In genomic region chr16:4850211-4850610, GRCh38 we compare ENCODE assay signal across 11 cellular contexts. TPM values are rescaled to one million over a fixed set of nuclear protein-coding genes. Genes with fewer than 3 reads are reported as not detected.
A peak's percentile ranks its signal among the peaks of the same experiment; 100 is the strongest.
DNase-seq lines count a peak whose midpoint lies in the region; ATAC-seq and TF ChIP-seq lines count a peak whose summit lies in the region.
"Had no signal": no experiment of that assay in that cellular context is flagged by ENCODE, and none has a peak within 500 bp of the region (broad histone marks: within the 10 kb centered on the region; RNA-seq: fewer than 3 reads in every experiment).

No MANE protein-coding gene starts in this region.

- peaks cover 11% of the 10 kb centered on the region for H3K79me1 ChIP-seq in H9 (ENCODE audit: insufficient read depth, low read depth, low read length, poor library complexity, severe bottlenecking)

- no peaks in the 10 kb centered on the region for H3F3A ChIP-seq in neural cell (ENCODE audit: insufficient read depth, low read length, poor library complexity, severe bottlenecking)

- no peaks in the 10 kb centered on the region for H3K27me3 ChIP-seq in BLaER1 treated with 17β-estradiol and CSF1 and Interleukin-3, amounts not matched to agents 10 nM and 100 nM
- H3K27me3 ChIP-seq in H9 (ENCODE audit: insufficient read depth, low read length) (no peaks in the 10 kb centered on the region), mammary epithelial cell (ENCODE audit: insufficient read depth, low read length) (no peaks in the 10 kb centered on the region), neural cell (ENCODE audit: insufficient read depth, low read depth, low read length) (no peaks in the 10 kb centered on the region), uterus (no peaks in the 10 kb centered on the region)

- no peak overlapping the region for H3K14ac ChIP-seq in H9 (ENCODE audit: insufficient read depth, low read length)

- in situ Hi-C loops in mammary epithelial cell (cut with MboI; ENCODE audit: low sequenced_read_pairs in 2 of 2) = no loop called here

- H3K23me2 ChIP-seq in H9 (ENCODE audit: insufficient read length, low read depth, low read length, poor library complexity, severe bottlenecking) = peaks cover 17% of the 10 kb centered on the region

- H3K27ac ChIP-seq in BLaER1 treated with 17β-estradiol and CSF1 and Interleukin-3, amounts not matched to agents 10 nM and 100 nM = no peak overlapping the region; a peak in 1 of 22 replicates
- no peak overlapping the region for H3K27ac ChIP-seq in H9 (ENCODE audit: insufficient read length, low read depth, low read length)
- H3K27ac ChIP-seq in mammary epithelial cell (ENCODE audit: insufficient read depth, low read depth, low read length) = no peak overlapping the region
- no peak overlapping the region for H3K27ac ChIP-seq in neural cell (ENCODE audit: low read length)
- H3K27ac ChIP-seq in uterus = no peak overlapping the region
- H3K27ac ChIP-seq: parathyroid adenoma had no signal

- H2AK5ac ChIP-seq in H9 (ENCODE audit: insufficient read length, low read length) = no peak overlapping the region

- H3K18ac ChIP-seq in H9 (ENCODE audit: insufficient read length, low read depth, low read length) = no peak overlapping the region

- H3K56ac ChIP-seq in H9 (ENCODE audit: insufficient read length, low read depth, low read length) = no peak overlapping the region

- H3K9me3 ChIP-seq in BLaER1 treated with 17β-estradiol and CSF1 and Interleukin-3, amounts not matched to agents 10 nM and 100 nM (replicated peaks in 1 of 11) = no peaks in the 10 kb centered on the region
- H3K9me3 ChIP-seq in H9 (ENCODE audit: control insufficient read depth, low read depth, low read length) (no peaks in the 10 kb centered on the region), mammary epithelial cell (replicated peaks; ENCODE audit: insufficient read depth, low read length) (no peaks in the 10 kb centered on the region), neural cell (ENCODE audit: low read length) (no peaks in the 10 kb centered on the region), uterus (no peaks in the 10 kb centered on the region)

- WGBS in H9 (ENCODE audit: extremely low coverage, insufficient read length, low lambda C conversion rate) = no CpG with 5 or more reads among the region's 3 CpGs
- WGBS in mammary epithelial cell (ENCODE audit: low coverage, missing lambda C conversion rate) = 86% methylated on average over 3 of the region's 3 CpGs

- H3K36me3 Mint-ChIP-seq in H9 (ENCODE audit: insufficient read depth in 1 of 3, low read depth in 3 of 3) = peaks cover 23 to 42% (median 37%) of the 10 kb centered on the region in 3 experiments

- H3K4me1 Mint-ChIP-seq in H9 = peaks cover 24 to 31% of the 10 kb centered on the region in 2 experiments

- peak overlapping the region; percentile 10 to 97 (median 37); a peak in 11 of 22 replicates for H3K9ac ChIP-seq in BLaER1 treated with 17β-estradiol and CSF1 and Interleukin-3, amounts not matched to agents 10 nM and 100 nM
- H3K9ac ChIP-seq in H9 (ENCODE audit: extremely low read depth, insufficient read length, low read length) (no peak overlapping the region), mammary epithelial cell (ENCODE audit: insufficient read depth, low read length) (no peak overlapping the region), neural cell (ENCODE audit: low read length) (no peak overlapping the region)
- H3K9ac ChIP-seq: parathyroid adenoma had no signal

- peaks cover 35 to 55% (median 43%) of the 10 kb centered on the region in 10 experiments for H3K4me1 ChIP-seq in BLaER1 treated with 17β-estradiol and CSF1 and Interleukin-3, amounts not matched to agents 10 nM and 100 nM
- H3K4me1 ChIP-seq in H9 (ENCODE audit: insufficient read depth, low read length) = peaks cover 3% of the 10 kb centered on the region
- H3K4me1 ChIP-seq in mammary epithelial cell (ENCODE audit: insufficient read depth, low read length) = peaks cover 50% of the 10 kb centered on the region
- H3K4me1 ChIP-seq in uterus = peaks cover 0 to 9% of the 10 kb centered on the region in 2 donors

- H2AFZ ChIP-seq in H9 (ENCODE audit: low read length) (no peak overlapping the region), mammary epithelial cell (ENCODE audit: low read depth, low read length) (no peak overlapping the region), neural cell (ENCODE audit: low read depth, low read length) (no peak overlapping the region)
- H2AFZ ChIP-seq: parathyroid adenoma had no signal

- TF ChIP-seq POLR2A in uterus (IDR thresholded peaks at IDR 0.05) = no peak

- no peak overlapping the region for H3K23ac ChIP-seq in H9 (ENCODE audit: insufficient read length, low read depth, low read length)

- H2BK12ac ChIP-seq in H9 (ENCODE audit: insufficient read length, low read depth, low read length) = no peak overlapping the region

- no peak overlapping the region for H3K27ac Mint-ChIP-seq in H9
- H3K27ac Mint-ChIP-seq: dendritic cell treated with granulocyte-macrophage colony-stimulating factor and Interleukin-4, amounts not matched to agents 40 ng/mL and 50 ng/mL, for 4 days had no signal

- CTCF ChIA-PET in mammary epithelial cell (lab: Charles Lee; ENCODE audit: low non-redundant PET) = no interaction called here

- peak overlapping the region; percentile 12 to 47; a peak in 2 of 5 replicates for H3K4me3 Mint-ChIP-seq in H9

- DNase-seq in H9 = no peak
- no peak for DNase-seq in mammary epithelial cell
- no peak for DNase-seq in NCI-H187 (lab: John Stamatoyannopoulos, UW)
- DNase-seq in uterus = no peak
- DNase-seq: NCI-H2107 had no signal

- dilution Hi-C loops in mammary epithelial cell (cut with HindIII; ENCODE audit: low sequenced_read_pairs) = no loop called here

- no peak for TF ChIP-seq RAD21 in neural cell (conservative IDR thresholded peaks at IDR 0.05)

- H3K36me3 ChIP-seq in BLaER1 treated with 17β-estradiol and CSF1 and Interleukin-3, amounts not matched to agents 10 nM and 100 nM = peaks cover 24 to 61% (median 38%) of the 10 kb centered on the region in 11 experiments
- no peaks in the 10 kb centered on the region for H3K36me3 ChIP-seq in mammary epithelial cell (ENCODE audit: insufficient read depth, low read length)
- H3K36me3 ChIP-seq in neural cell (ENCODE audit: insufficient read depth, low read length) = no peaks in the 10 kb centered on the region
- no peaks in the 10 kb centered on the region for H3K36me3 ChIP-seq in uterus

- peaks cover 71 to 94% (median 92%) of the 10 kb centered on the region in 11 experiments; a peak in 21 of 22 replicates for H4K20me1 ChIP-seq in BLaER1 treated with 17β-estradiol and CSF1 and Interleukin-3, amounts not matched to agents 10 nM and 100 nM
- H4K20me1 ChIP-seq in H9 (ENCODE audit: control insufficient read depth, insufficient read depth, insufficient read length) (no peaks in the 10 kb centered on the region), mammary epithelial cell (ENCODE audit: insufficient read depth, low read length) (peaks cover 4% of the 10 kb centered on the region), neural cell (ENCODE audit: insufficient read depth) (no peaks in the 10 kb centered on the region)

- H4K8ac ChIP-seq in H9 (replicated peaks; ENCODE audit: insufficient read length, low read depth, low read length) = no peak overlapping the region

- H2BK15ac ChIP-seq in H9 (ENCODE audit: low read depth, low read length) = no peak overlapping the region

- no peaks in the 10 kb centered on the region for H3K27me3 Mint-ChIP-seq in H9 (ENCODE audit: low read depth)
- H3K27me3 Mint-ChIP-seq: dendritic cell treated with granulocyte-macrophage colony-stimulating factor and Interleukin-4, amounts not matched to agents 40 ng/mL and 50 ng/mL, for 4 days had no signal

- no peaks in the 10 kb centered on the region for H3K9me3 Mint-ChIP-seq in H9
- H3K9me3 Mint-ChIP-seq: dendritic cell treated with granulocyte-macrophage colony-stimulating factor and Interleukin-4, amounts not matched to agents 40 ng/mL and 50 ng/mL, for 4 days had no signal

- BruUV-seq in mammary epithelial cell (replicated peaks; lab: Mats Ljungman, UMichigan) = no TSS peak

- H3K4ac ChIP-seq in H9 (ENCODE audit: low read depth, low read length) = no peak overlapping the region

- H3K79me2 ChIP-seq in H9 (ENCODE audit: insufficient read depth, low read length) (peaks cover 30% of the 10 kb centered on the region), mammary epithelial cell (ENCODE audit: insufficient read depth, low read length) (peaks cover 95% of the 10 kb centered on the region), neural cell (replicated peaks; ENCODE audit: insufficient read depth, low read length) (peaks cover 52% of the 10 kb centered on the region)

- no peak overlapping the region for H2BK20ac ChIP-seq in H9 (ENCODE audit: low read depth, low read length, poor library complexity, severe bottlenecking)

- no peak overlapping the region for H4K5ac ChIP-seq in H9 (ENCODE audit: insufficient read length, low read depth, low read length)

- no peak for TF ChIP-seq CTCF in H9 (conservative IDR thresholded peaks at IDR 0.05)
- no peak for TF ChIP-seq CTCF in mammary epithelial cell (conservative IDR thresholded peaks at IDR 0.05 in 1 of 2, IDR thresholded peaks at IDR 0.05 in 1 of 2; ENCODE audit: extremely low read depth in 1 of 2, insufficient read depth in 1 of 2, low read depth in 1 of 2, low read length in 2 of 2)
- TF ChIP-seq CTCF in neural cell (IDR thresholded peaks at IDR 0.05; ENCODE audit: poor library complexity, severe bottlenecking) = no peak
- no peak for TF ChIP-seq CTCF in uterus (IDR thresholded peaks at IDR 0.05)

- ATAC-seq in GM21515 (IDR thresholded peaks at IDR 0.05; ENCODE audit: unreplicated experiment) = no peak

- H2BK120ac ChIP-seq in H9 (ENCODE audit: low read depth, low read length, poor library complexity, severe bottlenecking) = no peak overlapping the region

- no peak for TF ChIP-seq EP300 in neural cell (conservative IDR thresholded peaks at IDR 0.05; ENCODE audit: poor library complexity, severe bottlenecking)

- intact Hi-C loops in mammary epithelial cell (cut with micrococcal nuclease) (no loop called here), uterus (cut with DNase I; ENCODE audit: low total_unique reads) (loop anchor here (10.0 kb wide), 1 partner anchor 105 kb away; the partner anchor contains the start of gene SEC14L5)

- peak overlapping the region; percentile 73 to 97 (median 91) for H3K4me2 ChIP-seq in BLaER1 treated with 17β-estradiol and CSF1 and Interleukin-3, amounts not matched to agents 10 nM and 100 nM
- H3K4me2 ChIP-seq in H9 (ENCODE audit: insufficient read depth, insufficient read length, low read length) = no peak overlapping the region
- H3K4me2 ChIP-seq in mammary epithelial cell (ENCODE audit: insufficient read depth, low read depth, low read length) = peak overlapping the region; percentile 70
- H3K4me2 ChIP-seq in neural cell (ENCODE audit: low read length) = no peak overlapping the region

- peak overlapping the region in 5 of 10 experiments; percentile 18 to 97 (median 95); a peak in 6 of 20 replicates for H3K4me3 ChIP-seq in BLaER1 treated with 17β-estradiol and CSF1 and Interleukin-3, amounts not matched to agents 10 nM and 100 nM
- H3K4me3 ChIP-seq in mammary epithelial cell (replicated peaks in 1 of 3; ENCODE audit: insufficient read depth in 1 of 3, low read depth in 2 of 3, low read length in 3 of 3) (peak overlapping the region in 2 of 3 experiments; percentile 21), neural cell (ENCODE audit: low read length) (peak overlapping the region; percentile 54), uterus (no peak overlapping the region)

- no peaks in the 10 kb centered on the region for H3K9me2 ChIP-seq in neural cell (ENCODE audit: insufficient read depth, low read length)

- no peak overlapping the region for H2BK5ac ChIP-seq in H9 (ENCODE audit: insufficient read length, low read length)

- H4K91ac ChIP-seq in H9 (ENCODE audit: insufficient read length, low read depth, low read length) = no peak overlapping the region

- no peak overlapping the region for H3T11ph ChIP-seq in H9 (ENCODE audit: low read length)

RNA-seq across cellular contexts. Expression of gene UBN1, which starts 2.9 kb away (rescaled TPM):
- 51.8 and 55.2 TPM in 2 replicates for total RNA-seq in H9 (2021)
- 10 to 100 TPM; 23.7 to 37.2 TPM for total RNA-seq in mammary epithelial cell
- 16.5 TPM for polyA plus RNA-seq in mammary epithelial cell
- 96.1 TPM for polyA minus RNA-seq in mammary epithelial cell
- polyA plus RNA-seq in neural cell = 17.1 and 18.5 TPM in 2 replicates
- polyA minus RNA-seq in neural cell = 35.2 and 40.2 TPM in 2 replicates
- 10 to 100 TPM in 3 of 4 donors, 1 to 10 TPM in 1; 4.9 to 56.2 (median 33.4) TPM for total RNA-seq in uterus

RNA-seq across cellular contexts. Expression of gene GLYR1, which starts 3.1 kb away (rescaled TPM):
- total RNA-seq in H9 (2021) (114 TPM in 2 replicates), mammary epithelial cell (10 to 100 TPM; 38.0 to 67.7 TPM), uterus (10 to 100 TPM; 26.6 to 86.3 (median 47.1) TPM)
- polyA plus RNA-seq in mammary epithelial cell (31.3 TPM), neural cell (78.6 and 87.6 TPM in 2 replicates)
- polyA minus RNA-seq in mammary epithelial cell (58.2 TPM), neural cell (86.9 and 87.7 TPM in 2 replicates)

RNA-seq across cellular contexts. Expression of gene ROGDI, which starts 47.8 kb away (rescaled TPM):
- total RNA-seq in H9 (2021) (33.5 and 36.4 TPM in 2 replicates), mammary epithelial cell (10 to 100 TPM; 27.0 to 33.8 TPM), uterus (10 to 100 TPM in 3 of 4 donors, 1 to 10 TPM in 1; 7.9 to 70.6 (median 21.5) TPM)
- polyA plus RNA-seq in mammary epithelial cell (24.5 TPM), neural cell (203 and 241 TPM in 2 replicates)
- polyA minus RNA-seq in mammary epithelial cell (17.8 TPM), neural cell (69.3 and 95.4 TPM in 2 replicates)

RNA-seq across cellular contexts. Expression of gene SMIM22, which starts 55.0 kb away (rescaled TPM):
- not detected in 2 replicates for total RNA-seq in H9 (2021)
- 1 to 10 TPM in 1 of 2 donors, not detected in 1; 1.0 TPM for total RNA-seq in mammary epithelial cell
- 3.4 TPM for polyA plus RNA-seq in mammary epithelial cell
- polyA minus RNA-seq in mammary epithelial cell = not detected
- polyA plus RNA-seq in neural cell = not detected in 2 replicates
- not detected in 2 replicates for polyA minus RNA-seq in neural cell
- total RNA-seq in uterus = 1 to 10 TPM in 1 of 4 donors, not detected in 3; 4.6 TPM
- total RNA-seq: HT1080 had no signal

Comparison
In these comparisons a context has a peak if more than half of its experiments do, and no peak if none do; other contexts are left out.
1. H3K4me2 ChIP-seq: peak in BLaER1 treated with 17β-estradiol and CSF1 and Interleukin-3, amounts not matched to agents 10 nM and 100 nM (11 of 11) and mammary epithelial cell (single experiment); none in H9 (single experiment) and neural cell (single experiment).
2. H3K4me3 ChIP-seq: peak in mammary epithelial cell (2 of 3) and neural cell (single experiment); none in uterus (0 of 2).
3. H3K9ac ChIP-seq: peak in BLaER1 treated with 17β-estradiol and CSF1 and Interleukin-3, amounts not matched to agents 10 nM and 100 nM (11 of 11); none in H9 (single experiment), mammary epithelial cell (single experiment) and neural cell (single experiment).